Comparison of ENCODE assay signal across 8 cellular contexts in the genomic region with DNA sequence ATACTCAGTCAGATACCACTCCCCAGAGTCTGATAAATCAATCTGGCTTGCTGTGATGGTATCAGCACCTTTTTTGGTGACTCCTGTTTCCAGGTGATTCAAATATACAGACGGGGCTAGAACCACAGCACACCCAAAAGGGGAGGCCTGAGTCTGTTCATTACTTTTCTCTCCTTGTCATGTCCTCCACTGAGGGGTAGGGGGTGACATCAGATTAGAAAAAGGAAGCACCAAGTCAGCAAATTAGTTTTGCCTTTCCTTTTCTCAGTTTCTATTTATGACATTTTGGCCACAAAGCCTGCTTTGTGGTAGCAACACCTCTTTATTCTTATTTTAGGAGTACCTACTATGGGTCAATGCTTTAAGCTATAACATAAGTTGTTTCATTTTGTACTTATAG.
DNase-seq lines count a peak whose midpoint lies in the region; ATAC-seq and TF ChIP-seq lines count a peak whose summit lies in the region.

No MANE protein-coding gene starts in this region.

- H3K4me3 ChIP-seq in GM06990 (replicated peaks; ENCODE audit: low read depth, low read length) (no peak overlapping the region), cardiac fibroblast (replicated peaks in 1 of 2; ENCODE audit: low read depth in 2 of 2, low read length in 2 of 2) (no peak overlapping the region)

- H3K36me3 Mint-ChIP-seq in effector memory CD8-positive, alpha-beta T cell (ENCODE audit: insufficient read depth): no peaks in the 10 kb centered on the region

- TF ChIP-seq CTCF in GM06990 (IDR thresholded peaks at IDR 0.05; ENCODE audit: insufficient read depth, low read length, poor library complexity, severe bottlenecking): peak; percentile 43
- peak; percentile 28 for TF ChIP-seq CTCF in GM20000 (IDR thresholded peaks at IDR 0.05; ENCODE audit: extremely low read depth, missing control alignments)
- peak; percentile 8 for TF ChIP-seq CTCF in cardiac fibroblast (IDR thresholded peaks at IDR 0.05; ENCODE audit: low read depth, low read length)

- peak; percentile 93 for ATAC-seq in HG03520 (IDR thresholded peaks at IDR 0.05; ENCODE audit: unreplicated experiment)
- no peak for ATAC-seq in effector memory CD8-positive, alpha-beta T cell (replicated peaks)

- no peak overlapping the region for H3K4me3 Mint-ChIP-seq in effector memory CD8-positive, alpha-beta T cell

- H3K4me1 Mint-ChIP-seq in effector memory CD8-positive, alpha-beta T cell (ENCODE audit: low read depth in 2 of 2): no peaks in the 10 kb centered on the region

- H3K9me3 Mint-ChIP-seq in effector memory CD8-positive, alpha-beta T cell: no peaks in the 10 kb centered on the region

- no peaks in the 10 kb centered on the region for H3K27me3 Mint-ChIP-seq in effector memory CD8-positive, alpha-beta T cell

- H3K36me3 ChIP-seq in GM06990 (ENCODE audit: control insufficient read depth, insufficient read depth, low read length): no peaks in the 10 kb centered on the region

- no peaks in the 10 kb centered on the region for H3K27me3 ChIP-seq in GM06990 (replicated peaks; ENCODE audit: control insufficient read depth, insufficient read depth, low read length)

- DNase-seq in GM06990 (ENCODE audit: extremely low read depth, insufficient read length) (no peak), GM20000 (ENCODE audit: low spot score) (peak; percentile 14), cardiac fibroblast (ENCODE audit: low read depth in 2 of 2) (peak; percentile 9 to 12), mesenteric fat pad (ENCODE audit: low spot score) (no peak), head of caudate nucleus (no peak)
- no peak for DNase-seq in central memory CD4-positive, alpha-beta T cell
- DNase-seq in effector memory CD8-positive, alpha-beta T cell: no peak

- no peak overlapping the region for H3K27ac Mint-ChIP-seq in effector memory CD8-positive, alpha-beta T cell

- intact Hi-C loops in head of caudate nucleus (cut with DNase I): no loop called here

Comparison
In these comparisons a context has a peak if more than half of its experiments do, and no peak if none do; other contexts are left out.
1. DNase-seq: peak in GM20000 (single experiment) and cardiac fibroblast (2 of 2); none in GM06990 (single experiment), mesenteric fat pad (single experiment), central memory CD4-positive, alpha-beta T cell (single experiment), effector memory CD8-positive, alpha-beta T cell (0 of 3) and head of caudate nucleus (0 of 42).
2. Peak in every context shown above with its lines, with median percentiles within 50 percentile points of each other: CTCF ChIP-seq.